Comparison of ENCODE assay signal across 8 cellular contexts in the genomic region with DNA sequence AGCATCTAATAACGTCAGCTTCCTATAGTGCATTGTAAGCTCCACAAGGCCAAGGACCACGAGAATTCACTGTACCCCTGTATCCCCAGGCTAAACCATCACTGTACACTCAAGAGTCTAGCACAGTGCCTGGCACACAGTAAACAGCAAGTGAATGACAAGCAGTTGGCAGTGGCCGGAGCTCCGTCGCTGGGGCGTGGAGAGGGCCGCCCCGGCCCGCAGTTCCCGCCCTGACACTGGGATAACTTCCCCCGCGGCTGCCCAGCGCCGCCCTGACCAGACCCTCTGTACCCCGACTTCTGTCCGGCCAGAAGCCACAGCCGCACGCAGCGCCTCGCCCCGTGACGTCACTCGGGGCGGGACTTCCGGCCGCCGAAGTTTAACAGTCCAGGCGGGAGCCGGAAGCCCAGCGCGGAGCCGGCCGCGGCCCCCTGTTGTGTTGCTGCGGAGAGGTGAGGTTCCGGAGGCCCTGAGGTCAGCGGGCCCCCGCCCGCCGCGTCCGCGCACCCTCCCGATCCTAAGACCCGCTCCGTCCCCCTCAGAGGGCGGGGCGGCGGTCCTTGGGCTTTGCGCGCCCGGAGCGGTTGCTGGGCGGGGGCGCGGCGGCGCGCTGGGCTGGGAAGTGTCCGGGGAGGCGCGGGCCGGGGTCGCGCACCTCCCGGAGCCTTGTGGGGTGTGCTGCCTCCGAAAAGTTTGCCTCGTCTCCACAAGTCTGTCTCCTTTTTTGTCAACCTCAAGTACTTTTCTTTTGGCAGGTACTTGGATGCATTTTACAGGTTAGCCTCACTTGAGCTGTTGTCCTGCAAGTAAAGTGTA. TPM values are rescaled to one million over a fixed set of nuclear protein-coding genes. Genes with fewer than 3 reads are reported as not detected.
DNase-seq lines count a peak whose midpoint lies in the region; ATAC-seq and TF ChIP-seq lines count a peak whose summit lies in the region.

A gene with protein sequence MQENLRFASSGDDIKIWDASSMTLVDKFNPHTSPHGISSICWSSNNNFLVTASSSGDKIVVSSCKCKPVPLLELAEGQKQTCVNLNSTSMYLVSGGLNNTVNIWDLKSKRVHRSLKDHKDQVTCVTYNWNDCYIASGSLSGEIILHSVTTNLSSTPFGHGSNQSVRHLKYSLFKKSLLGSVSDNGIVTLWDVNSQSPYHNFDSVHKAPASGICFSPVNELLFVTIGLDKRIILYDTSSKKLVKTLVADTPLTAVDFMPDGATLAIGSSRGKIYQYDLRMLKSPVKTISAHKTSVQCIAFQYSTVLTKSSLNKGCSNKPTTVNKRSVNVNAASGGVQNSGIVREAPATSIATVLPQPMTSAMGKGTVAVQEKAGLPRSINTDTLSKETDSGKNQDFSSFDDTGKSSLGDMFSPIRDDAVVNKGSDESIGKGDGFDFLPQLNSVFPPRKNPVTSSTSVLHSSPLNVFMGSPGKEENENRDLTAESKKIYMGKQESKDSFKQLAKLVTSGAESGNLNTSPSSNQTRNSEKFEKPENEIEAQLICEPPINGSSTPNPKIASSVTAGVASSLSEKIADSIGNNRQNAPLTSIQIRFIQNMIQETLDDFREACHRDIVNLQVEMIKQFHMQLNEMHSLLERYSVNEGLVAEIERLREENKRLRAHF (plus strand): TSS at position 409 of the 816 bp plus-strand sequence. CDS start 2,503 bp downstream, outside the sequence.

- DNase-seq in NB4 (ENCODE audit: low read depth) (peak; percentile 94), T-helper 1 cell (peak; percentile 70 to 90 (median 78)), adrenal gland (peak; percentile 76 to 86 (median 83)), heart left ventricle (peak; percentile 87 to 93 (median 89)), posterior cingulate gyrus (peak; percentile 64 to 97 (median 78)), transverse colon (peak; percentile 89)

- H3K27ac ChIP-seq in adrenal gland = peak within 1 kb of the TSS in 4 of 5 donors; percentile 67 to 86 (median 80)
- peak within 1 kb of the TSS; percentile 66 to 94 (median 82) for H3K27ac ChIP-seq in heart left ventricle
- peak within 1 kb of the TSS; percentile 87 to 92 (median 90) for H3K27ac ChIP-seq in transverse colon

- 0 to 1% (median 0%) methylated on average over 19 to 68 of the region's 68 CpGs for WGBS in adrenal gland, 4 donors
- 0 to 1% (median 0%) methylated on average over 27 to 68 of the region's 68 CpGs for WGBS in heart left ventricle, 4 donors
- WGBS in transverse colon (ENCODE audit: low coverage in 1 of 2), 2 donors = 0 to 1% methylated on average over 2 to 34 of the region's 68 CpGs

- H3K4me3 ChIP-seq in GM12875 (ENCODE audit: low read depth, low read length) (peak within 1 kb of the TSS; percentile 94), NB4 (ENCODE audit: low read depth, low read length) (peak within 1 kb of the TSS; percentile 68), adrenal gland (peak within 1 kb of the TSS; percentile 94 to 97 (median 95)), heart left ventricle (peak within 1 kb of the TSS; percentile 61 to 97 (median 86)), transverse colon (peak within 1 kb of the TSS; percentile 80 to 90 (median 86))

- no peak for TF ChIP-seq EP300 in transverse colon (IDR thresholded peaks at IDR 0.05; ENCODE audit: low read depth)

- intact Hi-C loops in adrenal gland (cut with DNase I) (no loop called here), heart left ventricle (cut with DNase I) (loop anchor here in 1 of 10 donors (5.0 kb wide), 1 partner anchor 870 kb away; a partner anchor contains a TSS), posterior cingulate gyrus (cut with DNase I) (no loop called here), transverse colon (cut with DNase I; ENCODE audit: low total_unique reads) (no loop called here)

- TF ChIP-seq CTCF in GM12875 (IDR thresholded peaks at IDR 0.05; ENCODE audit: borderline replicate concordance, insufficient read depth, low read depth, low read length) = no peak
- no peak for TF ChIP-seq CTCF in NB4 (IDR thresholded peaks at IDR 0.05; ENCODE audit: low read depth, low read length)
- no peak for TF ChIP-seq CTCF in adrenal gland (IDR thresholded peaks at IDR 0.05)
- no peak for TF ChIP-seq CTCF in heart left ventricle (IDR thresholded peaks at IDR 0.05)
- no peak for TF ChIP-seq CTCF in transverse colon (IDR thresholded peaks at IDR 0.05)

- ATAC-seq in HG02588 (IDR thresholded peaks at IDR 0.05; ENCODE audit: unreplicated experiment) (peak; percentile 94), heart left ventricle (peak; percentile 94 to 99 (median 98))

- in situ Hi-C loops in transverse colon (cut with MboI; ENCODE audit: low pct_ligation_motif_present in 1 of 4, low pct_unique_long_range_greater_than_20kb in 1 of 4, low sequenced_read_pairs in 3 of 4) = no loop called here

- no peaks in the 10 kb centered on the region for H3K27me3 ChIP-seq in adrenal gland
- H3K27me3 ChIP-seq in heart left ventricle = no peaks in the 10 kb centered on the region
- H3K27me3 ChIP-seq in transverse colon = no peaks in the 10 kb centered on the region

- TF ChIP-seq POLR2A in NB4 (IDR thresholded peaks at IDR 0.05; ENCODE audit: extremely low read depth, insufficient read length) = peak; percentile 77
- peak in 1 of 2 donors; percentile 57 for TF ChIP-seq POLR2A in adrenal gland (IDR thresholded peaks at IDR 0.05)
- peak in 1 of 2 donors; percentile 80 for TF ChIP-seq POLR2A in heart left ventricle (IDR thresholded peaks at IDR 0.05)
- peak; percentile 74 for TF ChIP-seq POLR2A in transverse colon (IDR thresholded peaks at IDR 0.05)

- H3K4me1 ChIP-seq in adrenal gland (replicated peaks in 1 of 2) (peaks cover 4 to 15% of the 10 kb centered on the region in 2 donors), heart left ventricle (peaks cover 0 to 35% (median 9%) of the 10 kb centered on the region in 12 donors), transverse colon (peaks cover 4 to 13% (median 10%) of the 10 kb centered on the region in 4 donors)

- H3K9me3 ChIP-seq in adrenal gland (replicated peaks in 1 of 3) = no peaks in the 10 kb centered on the region
- H3K9me3 ChIP-seq in heart left ventricle = no peaks in the 10 kb centered on the region
- no peaks in the 10 kb centered on the region for H3K9me3 ChIP-seq in transverse colon

- H3K36me3 ChIP-seq in adrenal gland (replicated peaks in 1 of 2) (no peaks in the 10 kb centered on the region), heart left ventricle (no peaks in the 10 kb centered on the region), transverse colon (no peaks in the 10 kb centered on the region)

RNA-seq across cellular contexts. Expression of the gene that starts here (rescaled TPM):
- total RNA-seq in adrenal gland = 10 to 100 TPM in 6 of 8 donors, 1 to 10 TPM in 2; 8.5 to 17.6 (median 11.8) TPM
- 10 to 100 TPM in 1 of 3 donors, 1 to 10 TPM in 2; 3.5 to 10.9 (median 4.4) TPM for polyA plus RNA-seq in adrenal gland
- total RNA-seq in heart left ventricle = 10 to 100 TPM; 11.5 to 16.4 (median 13.2) TPM
- 10 to 100 TPM in 1 of 2 donors, 1 to 10 TPM in 1; 3.3 to 10.1 TPM for polyA plus RNA-seq in heart left ventricle
- 10 to 100 TPM in 1 of 4 donors, 1 to 10 TPM in 3; 5.6 to 16.7 (median 8.5) TPM for total RNA-seq in transverse colon

Comparison
In these comparisons a context has a peak if more than half of its experiments do, and no peak if none do; other contexts are left out.
1. Peak in every context shown above with its lines: DNase-seq, ATAC-seq, H3K4me3 ChIP-seq and H3K27ac ChIP-seq.